Comparison of ENCODE assay signal across 8 cellular contexts in genomic region chr3:42012378-42012934, GRCh38. TPM values are rescaled to one million over a fixed set of nuclear protein-coding genes. Genes with fewer than 3 reads are reported as not detected.
DNase-seq lines count a peak whose midpoint lies in the region; ATAC-seq and TF ChIP-seq lines count a peak whose summit lies in the region.

No MANE protein-coding gene starts in this region.

- peaks cover 40% of the 10 kb centered on the region for H3K4me1 Mint-ChIP-seq in activated T-cell treated with anti-CD3 and anti-CD28 coated beads, Interleukin-2, amount 50 U/mL, for 4 hours (ENCODE audit: low read depth)

- H3K36me3 ChIP-seq in Panc1 (ENCODE audit: control insufficient read depth, insufficient read depth, low read length) (no peaks in the 10 kb centered on the region; the same call in 1 of the 2 replicates), iPS-18a (ENCODE audit: control insufficient read depth, low read depth, low read length) (no peaks in the 10 kb centered on the region), uterus (no peaks in the 10 kb centered on the region)

- ATAC-seq in activated T-cell treated with anti-CD3 and anti-CD28 coated beads, Interleukin-2, amount 50 U/mL, for 4 hours = no peak
- ATAC-seq in HG02884 (IDR thresholded peaks at IDR 0.05; ENCODE audit: unreplicated experiment) (peak; percentile 31), Panc1 (no peak)

- no peaks in the 10 kb centered on the region for H3K36me3 Mint-ChIP-seq in activated T-cell treated with anti-CD3 and anti-CD28 coated beads, Interleukin-2, amount 50 U/mL, for 4 hours (ENCODE audit: insufficient read depth)

- BruUV-seq in Panc1 (replicated peaks; lab: Mats Ljungman, UMichigan) = TSS peak; percentile 86

- H3K27me3 Mint-ChIP-seq in activated T-cell treated with anti-CD3 and anti-CD28 coated beads, Interleukin-2, amount 50 U/mL, for 4 hours (ENCODE audit: low read depth) = no peaks in the 10 kb centered on the region

- H3K27me3 ChIP-seq in Panc1 (ENCODE audit: control insufficient read depth, insufficient read depth, low read length) (no peaks in the 10 kb centered on the region), iPS-18a (ENCODE audit: control insufficient read depth, insufficient read depth, low read length) (peaks cover 21% of the 10 kb centered on the region), uterus (no peaks in the 10 kb centered on the region)

- no peak for DNase-seq in activated T-cell treated with anti-CD3 and anti-CD28 coated beads, Interleukin-2, amount 50 U/mL, for 4 hours
- DNase-seq in activated T-cell treated with anti-CD3 and anti-CD28 coated beads, Interleukin-2, amount 50 U/mL, for 1 hour = no peak
- DNase-seq in Panc1 (ENCODE audit: low read depth, low spot score) (no peak), uterus (no peak), NCI-H2227 treated with DMSO at 0.1 percent for 48 hours (lab: John Stamatoyannopoulos, UW) (no peak), GDM1 (lab: John Stamatoyannopoulos, UW) (no peak)

- TF ChIP-seq CTCF in Panc1 (IDR thresholded peaks at IDR 0.05) = no peak
- TF ChIP-seq CTCF in uterus (IDR thresholded peaks at IDR 0.05) = no peak

- H3K27ac ChIP-seq in Panc1 (ENCODE audit: low read length) = peak overlapping the region; percentile 78
- no peak overlapping the region for H3K27ac ChIP-seq in iPS-18a (ENCODE audit: low read length)
- peak overlapping the region; percentile 86 to 91 for H3K27ac ChIP-seq in uterus

- in situ Hi-C loops in Panc1 (cut with HindIII; ENCODE audit: low pct_unique_long_range_greater_than_20kb, low sequenced_read_pairs) = no loop called here

- peak overlapping the region; percentile 57 to 81 for H3K4me3 ChIP-seq in Panc1 (ENCODE audit: low read depth in 2 of 2, low read length in 2 of 2)
- H3K4me3 ChIP-seq in iPS-18a (ENCODE audit: low read length) = peak overlapping the region; percentile 84
- H3K4me3 ChIP-seq in uterus = no peak overlapping the region

- H3K9me3 ChIP-seq in Panc1 (ENCODE audit: control insufficient read depth, insufficient read depth, low read depth, low read length) (no peaks in the 10 kb centered on the region), iPS-18a (ENCODE audit: control insufficient read depth, low read depth, low read length) (no peaks in the 10 kb centered on the region), uterus (no peaks in the 10 kb centered on the region)

- TF ChIP-seq POLR2A in uterus (IDR thresholded peaks at IDR 0.05) = no peak

- peak overlapping the region; percentile 80 for H3K4me3 Mint-ChIP-seq in activated T-cell treated with anti-CD3 and anti-CD28 coated beads, Interleukin-2, amount 50 U/mL, for 4 hours

- intact Hi-C loops in Panc1 (cut with micrococcal nuclease; ENCODE audit: unreplicated experiment) (loop anchor here (5.0 to 10.0 kb wide), 2 partner anchors 50 to 118 kb away; partner anchors contain the start of gene ULK4), uterus (cut with DNase I; ENCODE audit: low total_unique reads) (no loop called here)

- POLR2A ChIA-PET in Panc1 (lab: Charles Lee) = interaction anchor here (0.6 kb wide), 1 partner anchor 146 kb away, joined by 6 read pairs; no protein-coding TSS in a partner anchor

- no peaks in the 10 kb centered on the region for H3K9me3 Mint-ChIP-seq in activated T-cell treated with anti-CD3 and anti-CD28 coated beads, Interleukin-2, amount 50 U/mL, for 4 hours

- peaks cover 5% of the 10 kb centered on the region for H3K4me1 ChIP-seq in Panc1 (ENCODE audit: control insufficient read depth, insufficient read depth, low read length)
- H3K4me1 ChIP-seq in iPS-18a (ENCODE audit: control insufficient read depth, low read depth, low read length) = peaks cover 13% of the 10 kb centered on the region
- H3K4me1 ChIP-seq in uterus = no peaks in the 10 kb centered on the region

- peak overlapping the region; percentile 12 for H3K9ac ChIP-seq in iPS-18a (ENCODE audit: low read length)

- CTCF ChIA-PET in Panc1 (lab: Charles Lee) = interaction anchor here (1.0 kb wide), 1 partner anchor 67 kb away, joined by 3 read pairs; no protein-coding TSS in a partner anchor

RNA-seq across cellular contexts. Expression of gene ULK4, which starts 50.6 kb away (rescaled TPM):
- total RNA-seq in activated T-cell treated with anti-CD3 and anti-CD28 coated beads, Interleukin-2, amount 50 U/mL, for 4 hours = 1 to 10 TPM; 7.3 to 8.8 (median 8.2) TPM
- total RNA-seq in Panc1 (2021; ENCODE audit: unreplicated experiment) (14.3 TPM), uterus (100 to 1,000 TPM in 1 of 4 donors, 10 to 100 TPM in 2, 1 to 10 TPM in 1; 8.7 to 118 (median 26.1) TPM)
- polyA plus RNA-seq in Panc1 (2012; ENCODE audit: insufficient read length) = 3.2 TPM

Comparison
In these comparisons a context has a peak if more than half of its experiments do, and no peak if none do; other contexts are left out.
1. H3K4me3 ChIP-seq: peak in Panc1 (2 of 2) and iPS-18a (single experiment); none in uterus (0 of 2).